ENCODE assay signal across 10 cellular contexts in genomic region chr17:39667262-39668140, GRCh38. TPM values are rescaled to one million over a fixed set of nuclear protein-coding genes. Genes with fewer than 3 reads are reported as not detected.
A peak's percentile ranks its signal among the peaks of the same experiment; 100 is the strongest.
DNase-seq lines count a peak whose midpoint lies in the region; ATAC-seq and TF ChIP-seq lines count a peak whose summit lies in the region.
"Had no signal": no experiment of that assay in that cellular context is flagged by ENCODE, and none has a peak within 500 bp of the region (broad histone marks: within the 10 kb centered on the region; RNA-seq: fewer than 3 reads in every experiment).

No MANE protein-coding gene starts in this region.

- TF ChIP-seq POLR2A in breast epithelium (IDR thresholded peaks at IDR 0.05) (no peak), vagina (IDR thresholded peaks at IDR 0.05) (no peak)

- H3K4me3 ChIP-seq in breast epithelium: peak overlapping the region; percentile 30 to 68 (median 44)
- peak overlapping the region; percentile 43 to 49 for H3K4me3 ChIP-seq in vagina

- H3K27ac Mint-ChIP-seq in memory B cell: no peak overlapping the region
- H3K27ac Mint-ChIP-seq in chondrocyte (ENCODE audit: unreplicated experiment): no peak overlapping the region

- TF ChIP-seq CTCF in breast epithelium (IDR thresholded peaks at IDR 0.05) (no peak), vagina (IDR thresholded peaks at IDR 0.05) (no peak), chondrocyte (IDR thresholded peaks at IDR 0.05) (no peak)

- intact Hi-C loops in breast epithelium (cut with DNase I; ENCODE audit: low total_unique reads) (no loop called here), vagina (cut with DNase I) (loop anchor here (5.0 kb wide), 1 partner anchor 35 kb away; no protein-coding TSS in a partner anchor)

- H3K4me1 Mint-ChIP-seq in memory B cell: peaks cover 22% of the 10 kb centered on the region
- peaks cover 30% of the 10 kb centered on the region for H3K4me1 Mint-ChIP-seq in chondrocyte (ENCODE audit: low read depth)

- H3K36me3 Mint-ChIP-seq in memory B cell (no peaks in the 10 kb centered on the region), chondrocyte (ENCODE audit: low read depth) (no peaks in the 10 kb centered on the region)

- peak overlapping the region; percentile 68 to 76 for H3K27ac ChIP-seq in breast epithelium
- peak overlapping the region; percentile 7 for H3K27ac ChIP-seq in vagina

- DNase-seq in stimulated activated CD4-positive, alpha-beta T cell treated with anti-CD3 and anti-CD28 coated beads, Interleukin-15, amount 100 ng/mL, for 24 hours: peak; percentile 35
- DNase-seq in stimulated activated CD4-positive, alpha-beta T cell treated with anti-CD3 and anti-CD28 coated beads, Interleukin-4, amount 100 ng/mL, for 24 hours: no peak
- DNase-seq in breast epithelium (ENCODE audit: low spot score in 2 of 2) (no peak), memory B cell (ENCODE audit: low spot score in 2 of 2) (no peak), vagina (ENCODE audit: extremely low spot score in 2 of 2) (no peak), chondrocyte (ENCODE audit: low spot score) (no peak)
- DNase-seq: DND-41 had no signal

- H3K9me3 ChIP-seq in breast epithelium (no peaks in the 10 kb centered on the region), vagina (no peaks in the 10 kb centered on the region)

- H3K36me3 ChIP-seq in breast epithelium (no peaks in the 10 kb centered on the region), vagina (peaks cover 0 to 6% of the 10 kb centered on the region in 2 donors)

- H3K4me3 Mint-ChIP-seq in memory B cell (peak overlapping the region; percentile 80), chondrocyte (ENCODE audit: unreplicated experiment) (no peak overlapping the region)

- H3K4me1 ChIP-seq in breast epithelium (peaks cover 16 to 32% of the 10 kb centered on the region in 2 donors), vagina (peaks cover 66% of the 10 kb centered on the region)

- peak; percentile 24 for ATAC-seq in memory B cell (ENCODE audit: low read depth)
- no peak for ATAC-seq in HG02763 (IDR thresholded peaks at IDR 0.05; ENCODE audit: unreplicated experiment)
- no peak for ATAC-seq in GM18861 (IDR thresholded peaks at IDR 0.05; ENCODE audit: unreplicated experiment)

- H3K9me3 Mint-ChIP-seq in memory B cell: no peaks in the 10 kb centered on the region
- no peaks in the 10 kb centered on the region for H3K9me3 Mint-ChIP-seq in chondrocyte (ENCODE audit: low read depth)

- H3K27me3 Mint-ChIP-seq in memory B cell (peaks cover 6% of the 10 kb centered on the region), chondrocyte (ENCODE audit: low read depth) (peaks cover 19% of the 10 kb centered on the region)

- H3K27me3 ChIP-seq in breast epithelium (peaks cover 3 to 12% of the 10 kb centered on the region in 2 donors), vagina (no peaks in the 10 kb centered on the region)

RNA-seq across cellular contexts. Expression of gene PNMT, which starts 0.8 kb away (rescaled TPM):
- 1 to 10 TPM; 1.6 to 9.5 (median 5.1) TPM for total RNA-seq in breast epithelium
- total RNA-seq in vagina: 5.6 TPM
- 0.22 to 2.7 TPM (median 0.46 TPM) in 3 replicates for total RNA-seq in chondrocyte
- total RNA-seq: pulmonary artery endothelial cell had no signal

RNA-seq across cellular contexts. Expression of gene TCAP, which starts 2.4 kb away (rescaled TPM):
- total RNA-seq in breast epithelium (under 1 TPM; 0.48 to 0.73 (median 0.66) TPM), vagina (0.49 TPM), chondrocyte (0.64 to 1.3 TPM (median 0.77 TPM) in 3 replicates)

RNA-seq across cellular contexts. Expression of gene PGAP3, which starts 20.4 kb away (rescaled TPM):
- total RNA-seq in breast epithelium: 10 to 100 TPM; 11.7 to 23.7 (median 21.6) TPM
- total RNA-seq in vagina: 17.7 TPM
- 20.2 to 38.1 TPM (median 24.9 TPM) in 3 replicates for total RNA-seq in chondrocyte

RNA-seq across cellular contexts. Expression of gene STARD3, which starts 30.6 kb away (rescaled TPM):
- total RNA-seq in breast epithelium: 10 to 100 TPM; 37.0 to 43.9 (median 42.0) TPM
- total RNA-seq in vagina: 148 TPM
- 39.8 to 49.6 TPM (median 42.3 TPM) in 3 replicates for total RNA-seq in chondrocyte

RNA-seq across cellular contexts. Expression of gene ERBB2, which starts 32.4 kb away (rescaled TPM):
- total RNA-seq in breast epithelium: 100 to 1,000 TPM in 1 of 3 donors, 10 to 100 TPM in 2; 13.1 to 118 (median 59.0) TPM
- 52.1 TPM for total RNA-seq in vagina
- total RNA-seq in chondrocyte: 86.0 to 94.3 TPM (median 90.5 TPM) in 3 replicates
